ENCODE assay signal across 1 cellular context in genomic region chr1:36109041-36109679, GRCh38.
TF ChIP-seq lines count a peak whose summit lies in the region.

No MANE protein-coding gene starts in this region.

TF ChIP-seq in IMR-90, 13 proteins besides CTCF, POLR2A, EP300 and RAD21:
- TF ChIP-seq CEBPB (IDR thresholded peaks at IDR 0.05; ENCODE audit: low read depth, low read length) (no peak), MAFK (IDR thresholded peaks at IDR 0.05; ENCODE audit: low read depth, low read length) (no peak), MAZ (IDR thresholded peaks at IDR 0.05; ENCODE audit: borderline replicate concordance, low read depth, low read length) (peak; percentile 85)
